In genomic region chr16:23401142-23401541, GRCh38 we compare ENCODE assay signal across 19 cellular contexts.
"Had no signal": no experiment of that assay in that cellular context is flagged by ENCODE, and none has a peak within 500 bp of the region (broad histone marks: within the 10 kb centered on the region; RNA-seq: fewer than 3 reads in every experiment).

No MANE protein-coding gene starts in this region.

- H3K4me1 ChIP-seq: tibial nerve had no signal

- ATAC-seq: activated CD4-positive, alpha-beta T cell treated with anti-CD3 and anti-CD28 coated beads for 36 hours; activated T-cell treated with anti-CD3 and anti-CD28 coated beads, Interleukin-2, amount 50 U/mL, for 72 hours; effector memory CD8-positive, alpha-beta T cell; esophagus mucosa; naive thymus-derived CD8-positive, alpha-beta T cell; psoas muscle; stimulated activated naive CD8-positive, alpha-beta T cell treated with anti-CD3 and anti-CD28 coated beads, Interleukin-15, amount 100 ng/mL, for 72 hours had no signal

- H3K27ac ChIP-seq: right atrium auricular region, tibial nerve had no signal

- H3K27me3 ChIP-seq: dorsolateral prefrontal cortex, right atrium auricular region, tibial nerve had no signal

- H3K9me3 ChIP-seq: psoas muscle, right atrium auricular region, tibial nerve had no signal

- DNase-seq: activated B cell treated with CpG ODN at 0.5 μM for 24 hours; activated CD4-positive, alpha-beta T cell treated with anti-CD3 and anti-CD28 coated beads for 36 hours; activated CD4-positive, alpha-beta T cell treated with anti-CD3 and anti-CD28 coated beads, Interleukin-2, amount 50 U/mL, for 48 hours; activated effector memory CD4-positive, alpha-beta T cell treated with Interleukin-2 at 50 U/mL for 16 hours; activated naive CD4-positive, alpha-beta T cell treated with anti-CD3 and anti-CD28 coated beads, Interleukin-2, amount 10 ng/mL, durations not matched to agents 7 days and 5 days; activated T-cell treated with anti-CD3 and anti-CD28 coated beads, Interleukin-2, amount 50 U/mL, for 72 hours; central memory CD4-positive, alpha-beta T cell; effector memory CD8-positive, alpha-beta T cell; foreskin melanocyte; mammary epithelial cell; naive thymus-derived CD8-positive, alpha-beta T cell; psoas muscle; stimulated activated CD4-positive, alpha-beta T cell treated with anti-CD3 and anti-CD28 coated beads, Interleukin-4, amount 100 ng/mL, for 4 hours; stimulated activated naive CD8-positive, alpha-beta T cell treated with anti-CD3 and anti-CD28 coated beads, Interleukin-15, amount 100 ng/mL, for 72 hours; T-helper 9 cell had no signal

- H3K4me3 ChIP-seq: dorsolateral prefrontal cortex, psoas muscle, right atrium auricular region, tibial nerve had no signal
